In genomic region chr7:103626776-103627175, GRCh38 we compare ENCODE assay signal across 18 cellular contexts.
DNase-seq lines count a peak whose midpoint lies in the region; ATAC-seq and TF ChIP-seq lines count a peak whose summit lies in the region.
"Had no signal": no experiment of that assay in that cellular context is flagged by ENCODE, and none has a peak within 500 bp of the region (broad histone marks: within the 10 kb centered on the region; RNA-seq: fewer than 3 reads in every experiment).

No MANE protein-coding gene starts in this region.

- in situ Hi-C loops in GM23248 (cut with MboI): no loop called here

- H3K36me3 Mint-ChIP-seq in chondrocyte (ENCODE audit: low read depth): no peaks in the 10 kb centered on the region
- H3K36me3 Mint-ChIP-seq: CD4-positive, alpha-beta memory T cell had no signal

- H3K4me1 Mint-ChIP-seq in chondrocyte (ENCODE audit: low read depth): peaks cover 10% of the 10 kb centered on the region
- H3K4me1 Mint-ChIP-seq: CD4-positive, alpha-beta memory T cell; GM23338; H9 had no signal

- DNase-seq in EH (ENCODE audit: low read depth): peak; percentile 63
- DNase-seq in GM23248: peak; percentile 27
- no peak for DNase-seq in chondrocyte (ENCODE audit: low spot score)
- DNase-seq in iris pigment epithelial cell (ENCODE audit: low read depth): peak; percentile 17
- DNase-seq in H4 (ENCODE audit: low spot score): no peak
- no peak for DNase-seq in heart right ventricle
- DNase-seq: ACHN; BE2C; CD4-positive, alpha-beta memory T cell; DMS79; GDM1; H9 had no signal

- H3K36me3 ChIP-seq in GM23248 (ENCODE audit: low read depth) (no peaks in the 10 kb centered on the region), heart right ventricle (no peaks in the 10 kb centered on the region)

- intact Hi-C loops in heart right ventricle (cut with DNase I): no loop called here

- H4K20me1 ChIP-seq in GM23248 (ENCODE audit: insufficient read depth): no peaks in the 10 kb centered on the region

- ATAC-seq in HG03097 (IDR thresholded peaks at IDR 0.05; ENCODE audit: low FRiP score, unreplicated experiment): no peak
- ATAC-seq in GM21367 (IDR thresholded peaks at IDR 0.05; ENCODE audit: unreplicated experiment): no peak
- ATAC-seq in heart right ventricle: no peak
- ATAC-seq: GM23338, K562 had no signal

- whole genome bisulfite sequencing in GM23248 (ENCODE audit: low coverage in 1 of 2, low lambda C conversion rate in 2 of 2, missing lambda C conversion rate in 2 of 2), 2 experiments: 67 to 79% methylated on average over 1 of the region's 1 CpG
- WGBS in heart right ventricle, 2 donors: 61 to 67% methylated on average over 1 of the region's 1 CpG

- peaks cover 2% of the 10 kb centered on the region for H3K9me3 ChIP-seq in GM23248 (ENCODE audit: low read depth)
- no peaks in the 10 kb centered on the region for H3K9me3 ChIP-seq in heart right ventricle
- H3K9me3 ChIP-seq: BE2C had no signal

- no peak overlapping the region for H3K4me2 ChIP-seq in GM23248 (ENCODE audit: unreplicated experiment)
- H3K4me2 ChIP-seq: GM23338 had no signal

- H3K27me3 Mint-ChIP-seq in chondrocyte (ENCODE audit: low read depth): no peaks in the 10 kb centered on the region
- H3K27me3 Mint-ChIP-seq: CD4-positive, alpha-beta memory T cell had no signal

- H3K27me3 ChIP-seq in GM23248 (replicated peaks; ENCODE audit: insufficient read depth): no peaks in the 10 kb centered on the region
- no peaks in the 10 kb centered on the region for H3K27me3 ChIP-seq in heart right ventricle
- H3K27me3 ChIP-seq: BE2C had no signal

- H3K4me3 Mint-ChIP-seq in chondrocyte (ENCODE audit: unreplicated experiment): no peak overlapping the region
- H3K4me3 Mint-ChIP-seq: CD4-positive, alpha-beta memory T cell; GM23338; H9 had no signal

- no peaks in the 10 kb centered on the region for H3K79me2 ChIP-seq in GM23248 (ENCODE audit: insufficient read depth)

- no peak overlapping the region for H3K9ac ChIP-seq in GM23248

- H3K4me3 ChIP-seq in GM23248 (no peak overlapping the region), heart right ventricle (no peak overlapping the region)
- H3K4me3 ChIP-seq: GM23338, K562 had no signal

- H2AFZ ChIP-seq in GM23248: peak overlapping the region; percentile 25
- H2AFZ ChIP-seq: GM23338 had no signal

- no peaks in the 10 kb centered on the region for H3K9me3 Mint-ChIP-seq in chondrocyte (ENCODE audit: low read depth)
- H3K9me3 Mint-ChIP-seq: CD4-positive, alpha-beta memory T cell; GM23338; H9 had no signal

- H3K4me1 ChIP-seq in GM23248 (ENCODE audit: insufficient read depth): peaks cover 12% of the 10 kb centered on the region
- H3K4me1 ChIP-seq in heart right ventricle: no peaks in the 10 kb centered on the region
- H3K4me1 ChIP-seq: BE2C had no signal

- H3K9me2 ChIP-seq in GM23248 (ENCODE audit: insufficient read depth): no peaks in the 10 kb centered on the region; the same call in 1 of the 2 replicates

- TF ChIP-seq CTCF in chondrocyte (IDR thresholded peaks at IDR 0.05) (no peak), heart right ventricle (IDR thresholded peaks at IDR 0.05) (no peak)

- H3F3A ChIP-seq in GM23248 (ENCODE audit: insufficient read depth): no peaks in the 10 kb centered on the region

- H3K27ac ChIP-seq in GM23248 (no peak overlapping the region), heart right ventricle (no peak overlapping the region)
- H3K27ac ChIP-seq: C4-2B, HL-60 had no signal

- peak overlapping the region; percentile 17 for H3K27ac Mint-ChIP-seq in chondrocyte (ENCODE audit: unreplicated experiment)
- H3K27ac Mint-ChIP-seq: CD4-positive, alpha-beta memory T cell; GM23338; H9 had no signal

Comparison
In these comparisons a context has a peak if more than half of its experiments do, and no peak if none do; other contexts are left out.
1. DNase-seq: peak in EH (single experiment), GM23248 (single experiment) and iris pigment epithelial cell (single experiment); none in chondrocyte (single experiment), H4 (single experiment) and heart right ventricle (0 of 2).